In the genomic region with DNA sequence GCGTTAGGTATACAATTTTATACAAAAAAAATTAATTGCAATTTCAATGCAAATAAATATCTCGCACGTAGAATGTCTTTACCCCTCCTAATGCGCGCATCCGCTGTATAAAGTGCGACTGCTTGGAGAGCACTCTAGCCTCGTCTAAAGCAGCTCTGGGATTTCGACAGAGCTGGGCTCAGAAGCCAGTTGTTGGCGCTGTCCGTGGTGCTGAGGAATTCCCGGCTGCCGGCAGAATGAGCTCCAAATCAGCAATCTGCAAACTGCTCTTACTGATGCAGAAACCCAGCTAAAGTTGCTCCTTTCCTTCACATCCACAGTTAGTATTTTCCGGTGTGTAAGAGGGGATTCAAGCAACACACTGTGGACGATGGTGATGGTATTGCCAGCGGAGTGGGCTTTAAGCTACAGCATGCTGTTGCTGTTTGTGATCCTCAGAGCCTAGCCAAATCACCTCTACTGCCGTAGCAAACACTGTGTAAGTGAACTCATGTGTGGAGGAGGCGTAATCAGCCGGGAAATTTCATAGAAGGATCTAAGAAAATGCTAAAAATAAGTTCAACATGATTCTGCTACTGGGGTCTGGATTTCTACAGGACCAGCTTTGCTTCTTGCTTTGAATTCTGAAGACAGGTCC, we compare ENCODE assay signal across 1 cellular context.
TF ChIP-seq lines count a peak whose summit lies in the region.

A gene (plus strand): TSS at position 137 of the 637 bp plus-strand sequence. CDS start 3,140 bp downstream, outside the sequence.

TF ChIP-seq in HepG2, 621 proteins besides CTCF, POLR2A, EP300 and RAD21 (continued from another document and continues in another):
- TF ChIP-seq, protein P1, sequence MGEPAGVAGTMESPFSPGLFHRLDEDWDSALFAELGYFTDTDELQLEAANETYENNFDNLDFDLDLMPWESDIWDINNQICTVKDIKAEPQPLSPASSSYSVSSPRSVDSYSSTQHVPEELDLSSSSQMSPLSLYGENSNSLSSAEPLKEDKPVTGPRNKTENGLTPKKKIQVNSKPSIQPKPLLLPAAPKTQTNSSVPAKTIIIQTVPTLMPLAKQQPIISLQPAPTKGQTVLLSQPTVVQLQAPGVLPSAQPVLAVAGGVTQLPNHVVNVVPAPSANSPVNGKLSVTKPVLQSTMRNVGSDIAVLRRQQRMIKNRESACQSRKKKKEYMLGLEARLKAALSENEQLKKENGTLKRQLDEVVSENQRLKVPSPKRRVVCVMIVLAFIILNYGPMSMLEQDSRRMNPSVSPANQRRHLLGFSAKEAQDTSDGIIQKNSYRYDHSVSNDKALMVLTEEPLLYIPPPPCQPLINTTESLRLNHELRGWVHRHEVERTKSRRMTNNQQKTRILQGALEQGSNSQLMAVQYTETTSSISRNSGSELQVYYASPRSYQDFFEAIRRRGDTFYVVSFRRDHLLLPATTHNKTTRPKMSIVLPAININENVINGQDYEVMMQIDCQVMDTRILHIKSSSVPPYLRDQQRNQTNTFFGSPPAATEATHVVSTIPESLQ (CRISPR knock-in tag; conservative IDR thresholded peaks at IDR 0.05), result peak; percentile 98
- TF ChIP-seq SP4 (CRISPR knock-in tag; IDR thresholded peaks at IDR 0.05) (peak; percentile 58; the same call in 1 of the 2 replicates), SRF (IDR thresholded peaks at IDR 0.05; ENCODE audit: low read depth, low read length) (no peak), ZNF850 (CRISPR knock-in tag; conservative IDR thresholded peaks at IDR 0.05) (no peak), SOX6 (IDR thresholded peaks at IDR 0.05) (no peak), SOX6 (CRISPR knock-in tag; IDR thresholded peaks at IDR 0.05) (0 out of 2 replicates have a peak, but pooled peaks have one; percentile 19), ATF7-NPFF (CRISPR knock-in tag; IDR thresholded peaks at IDR 0.05; ENCODE audit: low read depth) (peak; percentile 85), ZFP1 (CRISPR knock-in tag; IDR thresholded peaks at IDR 0.05) (no peak; the same call in 1 of the 2 replicates), WIZ (CRISPR knock-in tag; IDR thresholded peaks at IDR 0.05) (peak; percentile 99), AKAP8 (CRISPR knock-in tag; IDR thresholded peaks at IDR 0.05) (no peak), ELF1 (CRISPR knock-in tag; IDR thresholded peaks at IDR 0.05) (peak; percentile 54; the same call in 1 of the 2 replicates), MTF2 (CRISPR knock-in tag; IDR thresholded peaks at IDR 0.05; ENCODE audit: borderline replicate concordance) (no peak; the same call in 1 of the 2 replicates), SOX5 (CRISPR knock-in tag; IDR thresholded peaks at IDR 0.05; ENCODE audit: borderline replicate concordance) (peak; percentile 58; the same call in 1 of the 2 replicates), ZNF432 (CRISPR knock-in tag; IDR thresholded peaks at IDR 0.05; ENCODE audit: borderline replicate concordance) (no peak), ZNF34 (CRISPR knock-in tag; IDR thresholded peaks at IDR 0.05; ENCODE audit: borderline replicate concordance) (no peak), ZNF780A (CRISPR knock-in tag; IDR thresholded peaks at IDR 0.05) (peak; percentile 57; the same call in 1 of the 2 replicates), ARHGAP35 (CRISPR knock-in tag; IDR thresholded peaks at IDR 0.05; ENCODE audit: borderline replicate concordance) (no peak; the same call in 1 of the 2 replicates), HDAC2 (CRISPR knock-in tag; IDR thresholded peaks at IDR 0.05) (peak; percentile 93), AGO1 (IDR thresholded peaks at IDR 0.05; ENCODE audit: low read depth, low read length, poor library complexity, severe bottlenecking) (no peak), NFE2 (CRISPR knock-in tag; IDR thresholded peaks at IDR 0.05) (peak; percentile 37; the same call in 1 of the 2 replicates), ZNF3 (CRISPR knock-in tag; IDR thresholded peaks at IDR 0.05) (0 out of 2 replicates have a peak, but pooled peaks have one; percentile 50), BRCA1 (CRISPR knock-in tag; IDR thresholded peaks at IDR 0.05) (peak; percentile 97), KLF13 (CRISPR knock-in tag; IDR thresholded peaks at IDR 0.05) (no peak), TAF15 (IDR thresholded peaks at IDR 0.05; ENCODE audit: low read depth, low read length, poor library complexity, severe bottlenecking) (no peak), ZBTB42 (CRISPR knock-in tag; IDR thresholded peaks at IDR 0.05) (peak; percentile 91; the same call in 1 of the 2 replicates), KDM1A (CRISPR knock-in tag; IDR thresholded peaks at IDR 0.05) (no peak), RBM22 (optimal IDR thresholded peaks at IDR 0.05; ENCODE audit: low read length) (no peak), ZFYVE20 (CRISPR knock-in tag; IDR thresholded peaks at IDR 0.05; ENCODE audit: borderline replicate concordance, low read depth) (peak; percentile 91; the same call in 1 of the 2 replicates), HNRNPK (IDR thresholded peaks at IDR 0.05; ENCODE audit: low read depth, low read length, poor library complexity, severe bottlenecking) (no peak), ZNF468 (CRISPR knock-in tag; IDR thresholded peaks at IDR 0.05) (no peak), GPN1 (CRISPR knock-in tag; IDR thresholded peaks at IDR 0.05; ENCODE audit: borderline replicate concordance) (0 out of 2 replicates have a peak, but pooled peaks have one; percentile 94), CHD4 (IDR thresholded peaks at IDR 0.05; ENCODE audit: borderline replicate concordance, low read length) (no peak), NFKB2 (CRISPR knock-in tag; IDR thresholded peaks at IDR 0.05; ENCODE audit: borderline replicate concordance) (peak; percentile 97), TMF1 (CRISPR knock-in tag; IDR thresholded peaks at IDR 0.05; ENCODE audit: low read depth) (peak; percentile 84; the same call in 1 of the 2 replicates), KMT2B (CRISPR knock-in tag; IDR thresholded peaks at IDR 0.05) (peak; percentile 81), ZNF678 (CRISPR knock-in tag; IDR thresholded peaks at IDR 0.05) (0 out of 2 replicates have a peak, but pooled peaks have one; percentile 79), ATM (IDR thresholded peaks at IDR 0.05; ENCODE audit: borderline replicate concordance) (no peak), ZNF121 (CRISPR knock-in tag; IDR thresholded peaks at IDR 0.05) (no peak), ZNF549 (CRISPR knock-in tag; IDR thresholded peaks at IDR 0.05) (no peak), ZNF441 (CRISPR knock-in tag; IDR thresholded peaks at IDR 0.05; ENCODE audit: borderline replicate concordance) (peak; percentile 94), ZNF746 (CRISPR knock-in tag; IDR thresholded peaks at IDR 0.05) (0 out of 2 replicates have a peak, but pooled peaks have one; percentile 26), CBX1 (IDR thresholded peaks at IDR 0.05; ENCODE audit: low read depth) (no peak)
- TF ChIP-seq, protein P2, sequence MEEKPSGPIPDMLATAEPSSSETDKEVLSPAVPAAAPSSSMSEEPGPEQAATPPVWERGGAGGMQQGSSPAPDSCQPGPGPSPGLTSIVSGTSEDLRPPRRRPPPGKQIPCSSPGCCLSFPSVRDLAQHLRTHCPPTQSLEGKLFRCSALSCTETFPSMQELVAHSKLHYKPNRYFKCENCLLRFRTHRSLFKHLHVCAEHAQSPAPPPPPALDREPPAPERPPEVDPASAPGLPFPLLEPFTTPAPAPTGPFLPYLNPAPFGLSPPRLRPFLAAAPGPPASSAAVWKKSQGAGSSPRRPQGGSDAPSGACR (CRISPR knock-in tag; IDR thresholded peaks at IDR 0.05), result no peak
- TF ChIP-seq, protein P3, sequence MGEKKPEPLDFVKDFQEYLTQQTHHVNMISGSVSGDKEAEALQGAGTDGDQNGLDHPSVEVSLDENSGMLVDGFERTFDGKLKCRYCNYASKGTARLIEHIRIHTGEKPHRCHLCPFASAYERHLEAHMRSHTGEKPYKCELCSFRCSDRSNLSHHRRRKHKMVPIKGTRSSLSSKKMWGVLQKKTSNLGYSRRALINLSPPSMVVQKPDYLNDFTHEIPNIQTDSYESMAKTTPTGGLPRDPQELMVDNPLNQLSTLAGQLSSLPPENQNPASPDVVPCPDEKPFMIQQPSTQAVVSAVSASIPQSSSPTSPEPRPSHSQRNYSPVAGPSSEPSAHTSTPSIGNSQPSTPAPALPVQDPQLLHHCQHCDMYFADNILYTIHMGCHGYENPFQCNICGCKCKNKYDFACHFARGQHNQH (CRISPR knock-in tag; IDR thresholded peaks at IDR 0.05), result peak; percentile 95
- TF ChIP-seq, protein P4, sequence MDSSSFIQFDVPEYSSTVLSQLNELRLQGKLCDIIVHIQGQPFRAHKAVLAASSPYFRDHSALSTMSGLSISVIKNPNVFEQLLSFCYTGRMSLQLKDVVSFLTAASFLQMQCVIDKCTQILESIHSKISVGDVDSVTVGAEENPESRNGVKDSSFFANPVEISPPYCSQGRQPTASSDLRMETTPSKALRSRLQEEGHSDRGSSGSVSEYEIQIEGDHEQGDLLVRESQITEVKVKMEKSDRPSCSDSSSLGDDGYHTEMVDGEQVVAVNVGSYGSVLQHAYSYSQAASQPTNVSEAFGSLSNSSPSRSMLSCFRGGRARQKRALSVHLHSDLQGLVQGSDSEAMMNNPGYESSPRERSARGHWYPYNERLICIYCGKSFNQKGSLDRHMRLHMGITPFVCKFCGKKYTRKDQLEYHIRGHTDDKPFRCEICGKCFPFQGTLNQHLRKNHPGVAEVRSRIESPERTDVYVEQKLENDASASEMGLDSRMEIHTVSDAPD (CRISPR knock-in tag; IDR thresholded peaks at IDR 0.05), result no peak
- TF ChIP-seq, protein P5, sequence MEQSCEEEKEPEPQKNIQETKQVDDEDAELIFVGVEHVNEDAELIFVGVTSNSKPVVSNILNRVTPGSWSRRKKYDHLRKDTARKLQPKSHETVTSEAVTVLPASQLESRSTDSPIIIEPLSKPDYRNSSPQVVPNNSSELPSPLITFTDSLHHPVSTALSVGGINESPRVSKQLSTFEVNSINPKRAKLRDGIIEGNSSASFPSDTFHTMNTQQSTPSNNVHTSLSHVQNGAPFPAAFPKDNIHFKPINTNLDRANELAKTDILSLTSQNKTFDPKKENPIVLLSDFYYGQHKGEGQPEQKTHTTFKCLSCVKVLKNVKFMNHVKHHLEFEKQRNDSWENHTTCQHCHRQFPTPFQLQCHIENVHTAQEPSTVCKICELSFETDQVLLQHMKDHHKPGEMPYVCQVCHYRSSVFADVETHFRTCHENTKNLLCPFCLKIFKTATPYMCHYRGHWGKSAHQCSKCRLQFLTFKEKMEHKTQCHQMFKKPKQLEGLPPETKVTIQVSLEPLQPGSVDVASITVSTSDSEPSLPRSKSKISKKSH (CRISPR knock-in tag; IDR thresholded peaks at IDR 0.05; ENCODE audit: borderline replicate concordance), result peak; percentile 77; the same call in 1 of the 2 replicates
- TF ChIP-seq, protein P6, sequence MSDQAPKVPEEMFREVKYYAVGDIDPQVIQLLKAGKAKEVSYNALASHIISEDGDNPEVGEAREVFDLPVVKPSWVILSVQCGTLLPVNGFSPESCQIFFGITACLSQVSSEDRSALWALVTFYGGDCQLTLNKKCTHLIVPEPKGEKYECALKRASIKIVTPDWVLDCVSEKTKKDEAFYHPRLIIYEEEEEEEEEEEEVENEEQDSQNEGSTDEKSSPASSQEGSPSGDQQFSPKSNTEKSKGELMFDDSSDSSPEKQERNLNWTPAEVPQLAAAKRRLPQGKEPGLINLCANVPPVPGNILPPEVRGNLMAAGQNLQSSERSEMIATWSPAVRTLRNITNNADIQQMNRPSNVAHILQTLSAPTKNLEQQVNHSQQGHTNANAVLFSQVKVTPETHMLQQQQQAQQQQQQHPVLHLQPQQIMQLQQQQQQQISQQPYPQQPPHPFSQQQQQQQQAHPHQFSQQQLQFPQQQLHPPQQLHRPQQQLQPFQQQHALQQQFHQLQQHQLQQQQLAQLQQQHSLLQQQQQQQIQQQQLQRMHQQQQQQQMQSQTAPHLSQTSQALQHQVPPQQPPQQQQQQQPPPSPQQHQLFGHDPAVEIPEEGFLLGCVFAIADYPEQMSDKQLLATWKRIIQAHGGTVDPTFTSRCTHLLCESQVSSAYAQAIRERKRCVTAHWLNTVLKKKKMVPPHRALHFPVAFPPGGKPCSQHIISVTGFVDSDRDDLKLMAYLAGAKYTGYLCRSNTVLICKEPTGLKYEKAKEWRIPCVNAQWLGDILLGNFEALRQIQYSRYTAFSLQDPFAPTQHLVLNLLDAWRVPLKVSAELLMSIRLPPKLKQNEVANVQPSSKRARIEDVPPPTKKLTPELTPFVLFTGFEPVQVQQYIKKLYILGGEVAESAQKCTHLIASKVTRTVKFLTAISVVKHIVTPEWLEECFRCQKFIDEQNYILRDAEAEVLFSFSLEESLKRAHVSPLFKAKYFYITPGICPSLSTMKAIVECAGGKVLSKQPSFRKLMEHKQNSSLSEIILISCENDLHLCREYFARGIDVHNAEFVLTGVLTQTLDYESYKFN (CRISPR knock-in tag; conservative IDR thresholded peaks at IDR 0.05), result no peak
- TF ChIP-seq, protein P7, sequence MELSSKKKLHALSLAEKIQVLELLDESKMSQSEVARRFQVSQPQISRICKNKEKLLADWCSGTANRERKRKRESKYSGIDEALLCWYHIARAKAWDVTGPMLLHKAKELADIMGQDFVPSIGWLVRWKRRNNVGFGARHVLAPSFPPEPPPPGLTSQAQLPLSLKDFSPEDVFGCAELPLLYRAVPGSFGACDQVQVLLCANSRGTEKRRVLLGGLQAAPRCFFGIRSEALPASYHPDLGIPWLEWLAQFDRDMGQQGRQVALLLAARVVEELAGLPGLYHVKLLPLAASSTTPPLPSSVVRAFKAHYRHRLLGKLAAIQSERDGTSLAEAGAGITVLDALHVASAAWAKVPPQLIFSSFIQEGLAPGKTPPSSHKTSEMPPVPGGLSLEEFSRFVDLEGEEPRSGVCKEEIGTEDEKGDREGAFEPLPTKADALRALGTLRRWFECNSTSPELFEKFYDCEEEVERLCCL (CRISPR knock-in tag; IDR thresholded peaks at IDR 0.05; ENCODE audit: borderline replicate concordance), result peak; percentile 65; the same call in 1 of the 2 replicates
- TF ChIP-seq, protein P8, sequence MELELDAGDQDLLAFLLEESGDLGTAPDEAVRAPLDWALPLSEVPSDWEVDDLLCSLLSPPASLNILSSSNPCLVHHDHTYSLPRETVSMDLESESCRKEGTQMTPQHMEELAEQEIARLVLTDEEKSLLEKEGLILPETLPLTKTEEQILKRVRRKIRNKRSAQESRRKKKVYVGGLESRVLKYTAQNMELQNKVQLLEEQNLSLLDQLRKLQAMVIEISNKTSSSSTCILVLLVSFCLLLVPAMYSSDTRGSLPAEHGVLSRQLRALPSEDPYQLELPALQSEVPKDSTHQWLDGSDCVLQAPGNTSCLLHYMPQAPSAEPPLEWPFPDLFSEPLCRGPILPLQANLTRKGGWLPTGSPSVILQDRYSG (CRISPR knock-in tag; IDR thresholded peaks at IDR 0.05), result peak; percentile 93
- TF ChIP-seq, protein P9, sequence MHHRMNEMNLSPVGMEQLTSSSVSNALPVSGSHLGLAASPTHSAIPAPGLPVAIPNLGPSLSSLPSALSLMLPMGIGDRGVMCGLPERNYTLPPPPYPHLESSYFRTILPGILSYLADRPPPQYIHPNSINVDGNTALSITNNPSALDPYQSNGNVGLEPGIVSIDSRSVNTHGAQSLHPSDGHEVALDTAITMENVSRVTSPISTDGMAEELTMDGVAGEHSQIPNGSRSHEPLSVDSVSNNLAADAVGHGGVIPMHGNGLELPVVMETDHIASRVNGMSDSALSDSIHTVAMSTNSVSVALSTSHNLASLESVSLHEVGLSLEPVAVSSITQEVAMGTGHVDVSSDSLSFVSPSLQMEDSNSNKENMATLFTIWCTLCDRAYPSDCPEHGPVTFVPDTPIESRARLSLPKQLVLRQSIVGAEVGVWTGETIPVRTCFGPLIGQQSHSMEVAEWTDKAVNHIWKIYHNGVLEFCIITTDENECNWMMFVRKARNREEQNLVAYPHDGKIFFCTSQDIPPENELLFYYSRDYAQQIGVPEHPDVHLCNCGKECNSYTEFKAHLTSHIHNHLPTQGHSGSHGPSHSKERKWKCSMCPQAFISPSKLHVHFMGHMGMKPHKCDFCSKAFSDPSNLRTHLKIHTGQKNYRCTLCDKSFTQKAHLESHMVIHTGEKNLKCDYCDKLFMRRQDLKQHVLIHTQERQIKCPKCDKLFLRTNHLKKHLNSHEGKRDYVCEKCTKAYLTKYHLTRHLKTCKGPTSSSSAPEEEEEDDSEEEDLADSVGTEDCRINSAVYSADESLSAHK (CRISPR knock-in tag; IDR thresholded peaks at IDR 0.05; ENCODE audit: borderline replicate concordance), result 0 out of 2 replicates have a peak, but pooled peaks have one; percentile 83
